ENCODE assay signal across 8 cellular contexts in the genomic region with DNA sequence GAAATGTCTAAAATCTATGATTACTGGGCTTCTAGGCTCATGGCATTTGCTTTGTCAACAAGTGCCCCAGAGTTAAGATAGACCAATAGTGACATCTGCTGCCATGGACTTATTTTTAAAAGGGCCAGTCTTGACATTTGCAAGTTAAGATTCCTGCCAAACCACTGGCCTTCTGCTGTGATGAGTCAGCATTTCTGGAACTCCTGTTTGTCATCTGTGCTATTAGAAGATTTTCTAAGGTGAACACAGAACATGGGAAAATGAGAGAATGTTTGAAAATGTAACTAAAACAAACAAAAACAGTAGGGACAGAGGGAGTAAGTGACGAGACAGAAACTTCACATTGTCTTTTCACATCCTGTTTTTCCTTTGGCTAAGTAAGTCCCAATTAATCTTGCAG.
DNase-seq lines count a peak whose midpoint lies in the region; ATAC-seq and TF ChIP-seq lines count a peak whose summit lies in the region.

No MANE protein-coding gene starts in this region.

- H3K4me3 ChIP-seq in LNCaP clone FGC (ENCODE audit: low read depth, low read length) (no peak overlapping the region), kidney epithelial cell (ENCODE audit: low read depth, low read length) (no peak overlapping the region)

- no peaks in the 10 kb centered on the region for H3K36me3 ChIP-seq in kidney epithelial cell (ENCODE audit: control insufficient read depth, insufficient read depth, low read length)

- H3K36me3 Mint-ChIP-seq in MCF 10A (ENCODE audit: insufficient read depth, unreplicated experiment) (no peaks in the 10 kb centered on the region), type B pancreatic cell (peaks cover 4% of the 10 kb centered on the region)

- peak overlapping the region; percentile 55 for H3K27ac Mint-ChIP-seq in MCF 10A (ENCODE audit: low read depth, unreplicated experiment)
- peak overlapping the region; percentile 16 for H3K27ac Mint-ChIP-seq in type B pancreatic cell

- DNase-seq in SIG-M5 treated with dmso at 0.1 percent for 504 hours (lab: John Stamatoyannopoulos, UW; ENCODE audit: unreplicated experiment) (peak; percentile 26), SIG-M5 (lab: John Stamatoyannopoulos, UW) (no peak), LNCaP clone FGC (ENCODE audit: low read depth) (peak; percentile 66), MCF 10A (ENCODE audit: unreplicated experiment) (peak; percentile 85), kidney epithelial cell (ENCODE audit: low read depth) (peak; percentile 79), type B pancreatic cell (ENCODE audit: extremely low spot score, unreplicated experiment) (no peak)
- no peak for DNase-seq in effector CD4-positive, alpha-beta T cell

- BruUV-seq in MCF 10A (replicated peaks; lab: Mats Ljungman, UMichigan): no TSS peak

- intact Hi-C loops in MCF 10A (cut with micrococcal nuclease): loop anchor here (1.0 to 10.0 kb wide), 5 partner anchors 60 to 823 kb away; no protein-coding TSS in a partner anchor

- peak; percentile 39 for TF ChIP-seq CTCF in LNCaP clone FGC (IDR thresholded peaks at IDR 0.05; ENCODE audit: control insufficient read depth, extremely low read depth, insufficient read depth)
- TF ChIP-seq CTCF in MCF 10A (IDR thresholded peaks at IDR 0.05; ENCODE audit: unreplicated experiment): no peak
- peak; percentile 9 for TF ChIP-seq CTCF in kidney epithelial cell (IDR thresholded peaks at IDR 0.05; ENCODE audit: insufficient read depth, low read length, poor library complexity, severe bottlenecking)
- TF ChIP-seq CTCF in type B pancreatic cell (conservative IDR thresholded peaks at IDR 0.05): peak; percentile 40

- H3K4me1 Mint-ChIP-seq in MCF 10A (ENCODE audit: insufficient read depth, unreplicated experiment): peaks cover 17% of the 10 kb centered on the region
- peaks cover 12% of the 10 kb centered on the region for H3K4me1 Mint-ChIP-seq in type B pancreatic cell (ENCODE audit: unreplicated experiment)

- H3K9me3 Mint-ChIP-seq in MCF 10A (ENCODE audit: unreplicated experiment): no peaks in the 10 kb centered on the region
- H3K9me3 Mint-ChIP-seq in type B pancreatic cell: peaks cover 4% of the 10 kb centered on the region

- H3K4me3 Mint-ChIP-seq in MCF 10A (ENCODE audit: unreplicated experiment) (no peak overlapping the region), type B pancreatic cell (no peak overlapping the region)

- no peaks in the 10 kb centered on the region for H3K27me3 Mint-ChIP-seq in MCF 10A (ENCODE audit: insufficient read depth, unreplicated experiment)
- H3K27me3 Mint-ChIP-seq in type B pancreatic cell: no peaks in the 10 kb centered on the region

- CTCF ChIA-PET in MCF 10A (lab: Yijun Ruan, JAX): interaction anchor here (0.6 to 1.4 kb wide), 5 partner anchors 10 to 254 kb away, joined by 3 to 6 read pairs (median 4); no protein-coding TSS in a partner anchor

- no peaks in the 10 kb centered on the region for H3K27me3 ChIP-seq in kidney epithelial cell (ENCODE audit: control insufficient read depth, insufficient read depth, low read length)

- peak; percentile 76 for ATAC-seq in GM21717 (IDR thresholded peaks at IDR 0.05; ENCODE audit: unreplicated experiment)

- POLR2A ChIA-PET in MCF 10A (lab: Yijun Ruan, JAX): interaction anchor here (0.9 to 1.1 kb wide), 2 partner anchors 61 to 66 kb away, joined by 3 to 5 read pairs; no protein-coding TSS in a partner anchor

Comparison
In these comparisons a context has a peak if more than half of its experiments do, and no peak if none do; other contexts are left out.
1. DNase-seq: peak in SIG-M5 treated with dmso at 0.1 percent for 504 hours (single experiment), LNCaP clone FGC (single experiment), MCF 10A (single experiment) and kidney epithelial cell (single experiment); none in SIG-M5 (single experiment), type B pancreatic cell (single experiment) and effector CD4-positive, alpha-beta T cell (single experiment).